2 cellular contexts compared by ENCODE assay signal in the genomic region with DNA sequence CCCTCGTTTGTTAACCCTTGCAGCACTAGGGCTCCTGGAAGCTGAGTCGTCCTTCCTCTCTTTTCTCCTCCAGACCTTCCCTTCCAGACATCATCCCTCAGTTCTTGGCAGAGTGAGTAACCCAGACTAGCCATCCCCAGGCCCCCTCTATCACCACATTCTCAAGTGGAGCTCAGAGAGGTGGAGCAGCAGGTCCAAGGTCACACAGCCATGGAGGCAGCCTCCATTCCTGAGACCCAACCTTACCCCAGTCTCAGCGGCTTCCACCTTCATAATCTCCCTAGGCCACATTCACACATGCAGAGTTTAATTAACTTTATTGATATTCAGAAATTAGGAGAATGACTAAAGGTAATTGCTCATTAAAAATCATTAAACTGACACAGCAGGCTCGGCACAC.
TF ChIP-seq lines count a peak whose summit lies in the region.

No MANE protein-coding gene starts in this region.

TF ChIP-seq in HEK293, 187 proteins besides CTCF, POLR2A, EP300 and RAD21:
- TF ChIP-seq ZNF623 (tag by site-specific recombination; IDR thresholded peaks at IDR 0.05) (no peak), ZNF768 (tag by site-specific recombination; IDR thresholded peaks at IDR 0.05) (peak; percentile 66; the same call in 1 of the 2 replicates)

TF ChIP-seq in K562, 482 proteins besides CTCF, POLR2A, EP300 and RAD21:
- TF ChIP-seq SRF (CRISPR knock-in tag; IDR thresholded peaks at IDR 0.05) (no peak), RBM25 (IDR thresholded peaks at IDR 0.05; ENCODE audit: low read depth, low read length, severe bottlenecking) (peak; percentile 27), ZFP36 (IDR thresholded peaks at IDR 0.05; ENCODE audit: low read depth, low read length, partially characterized antibody) (peak; percentile 29)
